ENCODE assay signal across 15 cellular contexts in genomic region chr4:87103086-87103485, GRCh38.
DNase-seq lines count a peak whose midpoint lies in the region; ATAC-seq, FAIRE-seq and TF ChIP-seq lines count a peak whose summit lies in the region.
"Had no signal": no experiment of that assay in that cellular context is flagged by ENCODE, and none has a peak within 500 bp of the region (broad histone marks: within the 10 kb centered on the region; RNA-seq: fewer than 3 reads in every experiment).

No MANE protein-coding gene starts in this region.

- no peak for TF ChIP-seq CTCF in parathyroid adenoma (IDR thresholded peaks at IDR 0.05)
- no peak for TF ChIP-seq CTCF in GM10248 (IDR thresholded peaks at IDR 0.05; ENCODE audit: control extremely low read depth, extremely low read depth, low read depth, missing control alignments)

- no peak for ATAC-seq in aorta (ENCODE audit: low FRiP score)
- ATAC-seq: GM12878 had no signal

- peaks cover 0 to 100% (median 35%) of the 10 kb centered on the region in 11 experiments; a peak in 20 of 22 replicates for H4K20me1 ChIP-seq in BLaER1 treated with 17β-estradiol and CSF1 and Interleukin-3, amounts not matched to agents 10 nM and 100 nM

- peaks cover 16 to 57% (median 28%) of the 10 kb centered on the region in 10 experiments for H3K4me1 ChIP-seq in BLaER1 treated with 17β-estradiol and CSF1 and Interleukin-3, amounts not matched to agents 10 nM and 100 nM
- H3K4me1 ChIP-seq in parathyroid adenoma (peaks cover 5% of the 10 kb centered on the region), aorta (ENCODE audit: control insufficient read depth in 1 of 2, insufficient read depth in 2 of 2, low read length in 2 of 2) (peaks cover 0 to 4% of the 10 kb centered on the region in 2 donors)

- H3K9me3 ChIP-seq in BLaER1 treated with 17β-estradiol and CSF1 and Interleukin-3, amounts not matched to agents 10 nM and 100 nM (replicated peaks in 1 of 11): no peaks in the 10 kb centered on the region
- H3K9me3 ChIP-seq in parathyroid adenoma (ENCODE audit: control insufficient read depth, low read length) (no peaks in the 10 kb centered on the region), aorta (ENCODE audit: control insufficient read depth, low read length) (no peaks in the 10 kb centered on the region)

- POLR2A ChIA-PET in GM10248 (lab: Yijun Ruan, JAX): no interaction called here

- no peak for DNase-seq in RCC 7860 (ENCODE audit: low spot score)
- DNase-seq in epithelial cell of prostate (ENCODE audit: low read depth, low spot score): no peak
- DNase-seq in GM10248 (ENCODE audit: extremely low spot score): no peak
- DNase-seq in NCI-H2081 (lab: John Stamatoyannopoulos, UW): no peak
- no peak for DNase-seq in NCI-H526 (lab: John Stamatoyannopoulos, UW)
- DNase-seq in aorta: no peak
- DNase-seq: activated CD4-positive, alpha-beta T cell treated with anti-CD3 and anti-CD28 coated beads, Interleukin-2, amount 50 U/mL, for 1 hour; foreskin melanocyte; SIG-M5; stimulated activated CD4-positive, alpha-beta T cell treated with anti-CD3 and anti-CD28 coated beads, Interleukin-12 subunit alpha, Interleukin-12 subunit beta, amount 100 ng/mL, for 4 hours; stimulated activated CD8-positive, alpha-beta memory T cell treated with anti-CD3 and anti-CD28 coated beads, Interleukin-4, amount 100 ng/mL, for 48 hours had no signal

- no peaks in the 10 kb centered on the region for H3K27me3 ChIP-seq in BLaER1 treated with 17β-estradiol and CSF1 and Interleukin-3, amounts not matched to agents 10 nM and 100 nM
- no peaks in the 10 kb centered on the region for H3K27me3 ChIP-seq in parathyroid adenoma (ENCODE audit: control insufficient read depth, insufficient read depth, low read length)
- no peaks in the 10 kb centered on the region for H3K27me3 ChIP-seq in aorta (ENCODE audit: control insufficient read depth in 1 of 2, insufficient read depth in 2 of 2, low read length in 1 of 2)

- peak overlapping the region in 4 of 11 experiments; percentile 40 to 75 (median 62); a peak in 7 of 22 replicates for H3K27ac ChIP-seq in BLaER1 treated with 17β-estradiol and CSF1 and Interleukin-3, amounts not matched to agents 10 nM and 100 nM
- peak overlapping the region; percentile 55 for H3K27ac ChIP-seq in epithelial cell of prostate
- peak overlapping the region; percentile 54 for H3K27ac ChIP-seq in parathyroid adenoma
- peak overlapping the region in 1 of 2 donors; percentile 5 for H3K27ac ChIP-seq in aorta (ENCODE audit: low read depth in 1 of 2, low read length in 2 of 2)

- WGBS in aorta, 2 donors: 24 to 38% methylated on average over 1 of the region's 1 CpG

- peak; percentile 42 for FAIRE-seq in RCC 7860 (lab: Jason Lieb, UNC)
- FAIRE-seq: bronchial epithelial cell, GM12878 had no signal

- H3K9ac ChIP-seq in BLaER1 treated with 17β-estradiol and CSF1 and Interleukin-3, amounts not matched to agents 10 nM and 100 nM: peak overlapping the region in 1 of 11 experiments; percentile 51; a peak in 1 of 22 replicates
- no peak overlapping the region for H3K9ac ChIP-seq in parathyroid adenoma

- CTCF ChIA-PET in GM10248 (lab: Yijun Ruan, JAX): interaction anchor here (1.4 to 6.1 kb wide), 3 partner anchors 10 to 181 kb away, joined by 4 to 28 read pairs (median 4); no protein-coding TSS in a partner anchor

- H3K79me2 ChIP-seq in parathyroid adenoma: peaks cover 12% of the 10 kb centered on the region

- H3K36me3 ChIP-seq in BLaER1 treated with 17β-estradiol and CSF1 and Interleukin-3, amounts not matched to agents 10 nM and 100 nM: peaks cover 66 to 100% (median 84%) of the 10 kb centered on the region in 11 experiments
- H3K36me3 ChIP-seq in parathyroid adenoma (ENCODE audit: control insufficient read depth, insufficient read depth, low read length): no peaks in the 10 kb centered on the region
- H3K36me3 ChIP-seq in aorta (ENCODE audit: control insufficient read depth in 1 of 2, insufficient read depth in 2 of 2, low read length in 1 of 2): peaks cover 0 to 3% of the 10 kb centered on the region in 2 donors

- intact Hi-C loops in aorta (cut with DNase I): loop anchor here in 1 of 2 donors (5.0 kb wide), 1 partner anchor 171 kb away; no protein-coding TSS in a partner anchor

- H2AFZ ChIP-seq in parathyroid adenoma: no peak overlapping the region

- peak overlapping the region in 8 of 11 experiments; percentile 3 to 85 (median 50); a peak in 11 of 22 replicates for H3K4me2 ChIP-seq in BLaER1 treated with 17β-estradiol and CSF1 and Interleukin-3, amounts not matched to agents 10 nM and 100 nM
- no peak overlapping the region for H3K4me2 ChIP-seq in parathyroid adenoma (ENCODE audit: low read length)

- no peak overlapping the region for H3K4me3 ChIP-seq in BLaER1 treated with 17β-estradiol and CSF1 and Interleukin-3, amounts not matched to agents 10 nM and 100 nM
- H3K4me3 ChIP-seq in parathyroid adenoma (ENCODE audit: low read depth, low read length): no peak overlapping the region
- H3K4me3 ChIP-seq in aorta (ENCODE audit: low read length in 2 of 2): no peak overlapping the region
- H3K4me3 ChIP-seq: GM12878 had no signal
